In genomic region chr4:115159141-115159540, GRCh38 we compare ENCODE assay signal across 21 cellular contexts. TPM values are rescaled to one million over a fixed set of nuclear protein-coding genes. Genes with fewer than 3 reads are reported as not detected.
DNase-seq lines count a peak whose midpoint lies in the region; ATAC-seq and TF ChIP-seq lines count a peak whose summit lies in the region.
"Had no signal": no experiment of that assay in that cellular context is flagged by ENCODE, and none has a peak within 500 bp of the region (broad histone marks: within the 10 kb centered on the region; RNA-seq: fewer than 3 reads in every experiment).

No MANE protein-coding gene starts in this region.

- TF ChIP-seq CTCF in BJ (IDR thresholded peaks at IDR 0.05; ENCODE audit: insufficient read depth, low read depth, low read length): no peak
- no peak for TF ChIP-seq CTCF in foreskin fibroblast (IDR thresholded peaks at IDR 0.05; ENCODE audit: low read depth, low read length)
- no peak for TF ChIP-seq CTCF in Calu3 (IDR thresholded peaks at IDR 0.05; ENCODE audit: unreplicated experiment)

- no peaks in the 10 kb centered on the region for H3K27me3 ChIP-seq in BJ (ENCODE audit: control insufficient read depth, insufficient read depth, low read length)
- H3K27me3 ChIP-seq: BLaER1, MG63 had no signal

- no peaks in the 10 kb centered on the region for H3K27me3 Mint-ChIP-seq in activated CD8-positive, alpha-beta memory T cell treated with anti-CD3 and anti-CD28 coated beads, Interleukin-2, amount 10 ng/mL, durations not matched to agents 7 days and 5 days
- no peaks in the 10 kb centered on the region for H3K27me3 Mint-ChIP-seq in Calu3 (ENCODE audit: unreplicated experiment)
- H3K27me3 Mint-ChIP-seq: CD8-positive, alpha-beta memory T cell had no signal

- no peak overlapping the region for H3K4me3 Mint-ChIP-seq in activated CD8-positive, alpha-beta memory T cell treated with anti-CD3 and anti-CD28 coated beads, Interleukin-2, amount 10 ng/mL, durations not matched to agents 7 days and 5 days
- H3K4me3 Mint-ChIP-seq in Calu3 (ENCODE audit: low read depth, unreplicated experiment): no peak overlapping the region
- H3K4me3 Mint-ChIP-seq: CD8-positive, alpha-beta memory T cell; H9 had no signal

- no peaks in the 10 kb centered on the region for H3K4me1 Mint-ChIP-seq in activated CD8-positive, alpha-beta memory T cell treated with anti-CD3 and anti-CD28 coated beads, Interleukin-2, amount 10 ng/mL, durations not matched to agents 7 days and 5 days
- no peaks in the 10 kb centered on the region for H3K4me1 Mint-ChIP-seq in Calu3 (ENCODE audit: low read depth, unreplicated experiment)
- H3K4me1 Mint-ChIP-seq: CD8-positive, alpha-beta memory T cell had no signal

- ATAC-seq in activated CD8-positive, alpha-beta memory T cell treated with anti-CD3 and anti-CD28 coated beads, Interleukin-2, amount 10 ng/mL, durations not matched to agents 7 days and 5 days: no peak
- no peak for ATAC-seq in sciatic nerve
- ATAC-seq: Panc1 had no signal

- no peaks in the 10 kb centered on the region for H3K9me3 Mint-ChIP-seq in activated CD8-positive, alpha-beta memory T cell treated with anti-CD3 and anti-CD28 coated beads, Interleukin-2, amount 10 ng/mL, durations not matched to agents 7 days and 5 days (ENCODE audit: low read depth)
- no peaks in the 10 kb centered on the region for H3K9me3 Mint-ChIP-seq in Calu3 (ENCODE audit: low read depth, unreplicated experiment)
- H3K9me3 Mint-ChIP-seq: CD8-positive, alpha-beta memory T cell; H9 had no signal

- CTCF ChIA-PET in BJ (lab: Yijun Ruan, JAX): no interaction called here
- CTCF ChIA-PET in activated CD8-positive, alpha-beta memory T cell treated with anti-CD3 and anti-CD28 coated beads, Interleukin-2, amount 10 ng/mL, durations not matched to agents 7 days and 5 days (lab: Charles Lee): interaction anchor here (1.1 kb wide), 1 partner anchor 16 kb away, joined by 3 read pairs; no protein-coding TSS in a partner anchor
- CTCF ChIA-PET in Calu3 (lab: Charles Lee): no interaction called here

- no peaks in the 10 kb centered on the region for H3K36me3 ChIP-seq in BJ (ENCODE audit: control insufficient read depth, insufficient read depth, low read length)
- H3K36me3 ChIP-seq: BLaER1, MG63 had no signal

- POLR2A ChIA-PET in BJ (lab: Charles Lee): no interaction called here

- H3K4me3 ChIP-seq in BJ (ENCODE audit: low read depth, low read length) (no peak overlapping the region), foreskin fibroblast (ENCODE audit: low read depth in 1 of 2, low read length in 2 of 2) (no peak overlapping the region)
- H3K4me3 ChIP-seq: BLaER1, MG63 had no signal

- H3K27ac Mint-ChIP-seq in activated CD8-positive, alpha-beta memory T cell treated with anti-CD3 and anti-CD28 coated beads, Interleukin-2, amount 10 ng/mL, durations not matched to agents 7 days and 5 days: no peak overlapping the region
- no peak overlapping the region for H3K27ac Mint-ChIP-seq in Calu3 (ENCODE audit: unreplicated experiment)
- H3K27ac Mint-ChIP-seq: CD8-positive, alpha-beta memory T cell; H9 had no signal

- H3K36me3 Mint-ChIP-seq in activated CD8-positive, alpha-beta memory T cell treated with anti-CD3 and anti-CD28 coated beads, Interleukin-2, amount 10 ng/mL, durations not matched to agents 7 days and 5 days: no peaks in the 10 kb centered on the region
- no peaks in the 10 kb centered on the region for H3K36me3 Mint-ChIP-seq in Calu3 (ENCODE audit: insufficient read depth, unreplicated experiment)
- H3K36me3 Mint-ChIP-seq: CD8-positive, alpha-beta memory T cell had no signal

- intact Hi-C loops in sciatic nerve (cut with DNase I) (no loop called here), Calu3 (cut with micrococcal nuclease; ENCODE audit: unreplicated experiment) (no loop called here)

- peak; percentile 49 for DNase-seq in BJ (ENCODE audit: low read depth)
- DNase-seq in LHCN-M2 (ENCODE audit: low read depth): peak; percentile 64
- DNase-seq in dedifferentiated amniotic fluid mesenchymal stem cell (ENCODE audit: extremely low spot score): peak; percentile 39
- peak; percentile 47 to 77 for DNase-seq in foreskin fibroblast
- DNase-seq in activated CD8-positive, alpha-beta memory T cell treated with anti-CD3 and anti-CD28 coated beads, Interleukin-2, amount 10 ng/mL, durations not matched to agents 7 days and 5 days: no peak
- DNase-seq in sciatic nerve (ENCODE audit: low spot score): no peak
- DNase-seq in Calu3: no peak
- DNase-seq in hippocampal formation (lab: John Stamatoyannopoulos, UW): no peak
- DNase-seq: CD8-positive, alpha-beta memory T cell; H9; KG1; MG63; NCI-H1105; NCI-H187; NCI-H446 treated with DMSO at 0.1 percent for 48 hours; NCI-H748 treated with DMSO at 0.1 percent for 48 hours; SIG-M5; SW 1271 had no signal

- BruUV-seq in Calu3 (replicated peaks; lab: Mats Ljungman, UMichigan): no TSS peak

RNA-seq across cellular contexts. Expression of gene NDST4, which starts 45.7 kb away (rescaled TPM):
- polyA plus RNA-seq in BJ (2011; rRNA removed): not detected in 2 replicates
- not detected in 2 replicates for polyA minus RNA-seq in BJ (2011; rRNA and poly(A)+ RNA removed)
- total RNA-seq in LHCN-M2 (2014; rRNA removed) (not detected in 2 replicates), sciatic nerve (1.3 TPM), Calu3 (2022) (not detected in 2 replicates)
- not detected for polyA plus RNA-seq in LHCN-M2 (2012)
- total RNA-seq in activated CD8-positive, alpha-beta memory T cell treated with anti-CD3 and anti-CD28 coated beads, Interleukin-2, amount 10 ng/mL, durations not matched to agents 7 days and 5 days: not detected
- total RNA-seq: CD8-positive, alpha-beta memory T cell; Daoy; H9 had no signal
- polyA plus RNA-seq: CD8-positive, alpha-beta memory T cell had no signal

Comparison
In these comparisons a context has a peak if more than half of its experiments do, and no peak if none do; other contexts are left out.
1. DNase-seq: peak in BJ (single experiment), LHCN-M2 (single experiment), dedifferentiated amniotic fluid mesenchymal stem cell (single experiment) and foreskin fibroblast (2 of 2); none in activated CD8-positive, alpha-beta memory T cell treated with anti-CD3 and anti-CD28 coated beads, Interleukin-2, amount 10 ng/mL, durations not matched to agents 7 days and 5 days (single experiment), sciatic nerve (single experiment), Calu3 (single experiment) and hippocampal formation (0 of 2).